1 cellular context compared by ENCODE assay signal in genomic region chr12:106246891-106247730, GRCh38.
A peak's percentile ranks its signal among the peaks of the same experiment; 100 is the strongest.
TF ChIP-seq lines count a peak whose summit lies in the region.

No MANE protein-coding gene starts in this region.

TF ChIP-seq in HepG2, 621 proteins besides CTCF, POLR2A, EP300 and RAD21 (continued from another document and continues in another):
- no peak for TF ChIP-seq ZHX2 (IDR thresholded peaks at IDR 0.05; ENCODE audit: low read depth)
- no peak for TF ChIP-seq ZHX2 (CRISPR knock-in tag; IDR thresholded peaks at IDR 0.05; ENCODE audit: borderline replicate concordance)
- no peak for TF ChIP-seq ZNF256 (CRISPR knock-in tag; conservative IDR thresholded peaks at IDR 0.05)
- TF ChIP-seq ZNF142 (CRISPR knock-in tag; IDR thresholded peaks at IDR 0.05) = 0 out of 2 replicates have a peak, but pooled peaks have one; percentile 39
- 0 out of 2 replicates have a peak, but pooled peaks have one; percentile 33 for TF ChIP-seq ZNF547 (CRISPR knock-in tag; IDR thresholded peaks at IDR 0.05)
- no peak for TF ChIP-seq ZNF607 (CRISPR knock-in tag; IDR thresholded peaks at IDR 0.05; ENCODE audit: borderline replicate concordance)
- no peak for TF ChIP-seq ZNF546 (CRISPR knock-in tag; conservative IDR thresholded peaks at IDR 0.05)
- TF ChIP-seq, protein P1, sequence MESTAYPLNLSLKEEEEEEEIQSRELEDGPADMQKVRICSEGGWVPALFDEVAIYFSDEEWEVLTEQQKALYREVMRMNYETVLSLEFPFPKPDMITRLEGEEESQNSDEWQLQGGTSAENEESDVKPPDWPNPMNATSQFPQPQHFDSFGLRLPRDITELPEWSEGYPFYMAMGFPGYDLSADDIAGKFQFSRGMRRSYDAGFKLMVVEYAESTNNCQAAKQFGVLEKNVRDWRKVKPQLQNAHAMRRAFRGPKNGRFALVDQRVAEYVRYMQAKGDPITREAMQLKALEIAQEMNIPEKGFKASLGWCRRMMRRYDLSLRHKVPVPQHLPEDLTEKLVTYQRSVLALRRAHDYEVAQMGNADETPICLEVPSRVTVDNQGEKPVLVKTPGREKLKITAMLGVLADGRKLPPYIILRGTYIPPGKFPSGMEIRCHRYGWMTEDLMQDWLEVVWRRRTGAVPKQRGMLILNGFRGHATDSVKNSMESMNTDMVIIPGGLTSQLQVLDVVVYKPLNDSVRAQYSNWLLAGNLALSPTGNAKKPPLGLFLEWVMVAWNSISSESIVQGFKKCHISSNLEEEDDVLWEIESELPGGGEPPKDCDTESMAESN (CRISPR knock-in tag; conservative IDR thresholded peaks at IDR 0.05) = no peak
- TF ChIP-seq, protein P2, sequence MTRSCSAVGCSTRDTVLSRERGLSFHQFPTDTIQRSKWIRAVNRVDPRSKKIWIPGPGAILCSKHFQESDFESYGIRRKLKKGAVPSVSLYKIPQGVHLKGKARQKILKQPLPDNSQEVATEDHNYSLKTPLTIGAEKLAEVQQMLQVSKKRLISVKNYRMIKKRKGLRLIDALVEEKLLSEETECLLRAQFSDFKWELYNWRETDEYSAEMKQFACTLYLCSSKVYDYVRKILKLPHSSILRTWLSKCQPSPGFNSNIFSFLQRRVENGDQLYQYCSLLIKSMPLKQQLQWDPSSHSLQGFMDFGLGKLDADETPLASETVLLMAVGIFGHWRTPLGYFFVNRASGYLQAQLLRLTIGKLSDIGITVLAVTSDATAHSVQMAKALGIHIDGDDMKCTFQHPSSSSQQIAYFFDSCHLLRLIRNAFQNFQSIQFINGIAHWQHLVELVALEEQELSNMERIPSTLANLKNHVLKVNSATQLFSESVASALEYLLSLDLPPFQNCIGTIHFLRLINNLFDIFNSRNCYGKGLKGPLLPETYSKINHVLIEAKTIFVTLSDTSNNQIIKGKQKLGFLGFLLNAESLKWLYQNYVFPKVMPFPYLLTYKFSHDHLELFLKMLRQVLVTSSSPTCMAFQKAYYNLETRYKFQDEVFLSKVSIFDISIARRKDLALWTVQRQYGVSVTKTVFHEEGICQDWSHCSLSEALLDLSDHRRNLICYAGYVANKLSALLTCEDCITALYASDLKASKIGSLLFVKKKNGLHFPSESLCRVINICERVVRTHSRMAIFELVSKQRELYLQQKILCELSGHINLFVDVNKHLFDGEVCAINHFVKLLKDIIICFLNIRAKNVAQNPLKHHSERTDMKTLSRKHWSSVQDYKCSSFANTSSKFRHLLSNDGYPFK (CRISPR knock-in tag; IDR thresholded peaks at IDR 0.05; ENCODE audit: borderline replicate concordance) = no peak
- 0 out of 2 replicates have a peak, but pooled peaks have one; percentile 43 for TF ChIP-seq AKAP8 (CRISPR knock-in tag; IDR thresholded peaks at IDR 0.05)
- TF ChIP-seq, protein P3, sequence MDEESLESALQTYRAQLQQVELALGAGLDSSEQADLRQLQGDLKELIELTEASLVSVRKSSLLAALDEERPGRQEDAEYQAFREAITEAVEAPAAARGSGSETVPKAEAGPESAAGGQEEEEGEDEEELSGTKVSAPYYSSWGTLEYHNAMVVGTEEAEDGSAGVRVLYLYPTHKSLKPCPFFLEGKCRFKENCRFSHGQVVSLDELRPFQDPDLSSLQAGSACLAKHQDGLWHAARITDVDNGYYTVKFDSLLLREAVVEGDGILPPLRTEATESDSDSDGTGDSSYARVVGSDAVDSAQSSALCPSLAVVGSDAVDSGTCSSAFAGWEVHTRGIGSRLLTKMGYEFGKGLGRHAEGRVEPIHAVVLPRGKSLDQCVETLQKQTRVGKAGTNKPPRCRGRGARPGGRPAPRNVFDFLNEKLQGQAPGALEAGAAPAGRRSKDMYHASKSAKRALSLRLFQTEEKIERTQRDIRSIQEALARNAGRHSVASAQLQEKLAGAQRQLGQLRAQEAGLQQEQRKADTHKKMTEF (CRISPR knock-in tag; IDR thresholded peaks at IDR 0.05) = no peak
- TF ChIP-seq, protein P4, sequence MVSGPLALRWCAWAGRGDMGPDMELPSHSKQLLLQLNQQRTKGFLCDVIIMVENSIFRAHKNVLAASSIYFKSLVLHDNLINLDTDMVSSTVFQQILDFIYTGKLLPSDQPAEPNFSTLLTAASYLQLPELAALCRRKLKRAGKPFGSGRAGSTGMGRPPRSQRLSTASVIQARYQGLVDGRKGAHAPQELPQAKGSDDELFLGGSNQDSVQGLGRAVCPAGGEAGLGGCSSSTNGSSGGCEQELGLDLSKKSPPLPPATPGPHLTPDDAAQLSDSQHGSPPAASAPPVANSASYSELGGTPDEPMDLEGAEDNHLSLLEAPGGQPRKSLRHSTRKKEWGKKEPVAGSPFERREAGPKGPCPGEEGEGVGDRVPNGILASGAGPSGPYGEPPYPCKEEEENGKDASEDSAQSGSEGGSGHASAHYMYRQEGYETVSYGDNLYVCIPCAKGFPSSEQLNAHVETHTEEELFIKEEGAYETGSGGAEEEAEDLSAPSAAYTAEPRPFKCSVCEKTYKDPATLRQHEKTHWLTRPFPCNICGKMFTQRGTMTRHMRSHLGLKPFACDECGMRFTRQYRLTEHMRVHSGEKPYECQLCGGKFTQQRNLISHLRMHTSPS (CRISPR knock-in tag; IDR thresholded peaks at IDR 0.05; ENCODE audit: low read depth) = 0 out of 2 replicates have a peak, but pooled peaks have one; percentile 33
- TF ChIP-seq ZNF605 (CRISPR knock-in tag; IDR thresholded peaks at IDR 0.05) = peak; percentile 49; the same call in 1 of the 2 replicates
- TF ChIP-seq, protein P5, sequence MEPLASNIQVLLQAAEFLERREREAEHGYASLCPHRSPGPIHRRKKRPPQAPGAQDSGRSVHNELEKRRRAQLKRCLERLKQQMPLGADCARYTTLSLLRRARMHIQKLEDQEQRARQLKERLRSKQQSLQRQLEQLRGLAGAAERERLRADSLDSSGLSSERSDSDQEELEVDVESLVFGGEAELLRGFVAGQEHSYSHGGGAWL (CRISPR knock-in tag; IDR thresholded peaks at IDR 0.05) = peak; percentile 38; the same call in 1 of the 2 replicates
- no peak for TF ChIP-seq ZSCAN22 (CRISPR knock-in tag; IDR thresholded peaks at IDR 0.05)
- no peak for TF ChIP-seq ZFP37 (CRISPR knock-in tag; IDR thresholded peaks at IDR 0.05; ENCODE audit: borderline replicate concordance)
- 0 out of 2 replicates have a peak, but pooled peaks have one; percentile 16 for TF ChIP-seq PATZ1 (CRISPR knock-in tag; IDR thresholded peaks at IDR 0.05)
- TF ChIP-seq, protein P6, sequence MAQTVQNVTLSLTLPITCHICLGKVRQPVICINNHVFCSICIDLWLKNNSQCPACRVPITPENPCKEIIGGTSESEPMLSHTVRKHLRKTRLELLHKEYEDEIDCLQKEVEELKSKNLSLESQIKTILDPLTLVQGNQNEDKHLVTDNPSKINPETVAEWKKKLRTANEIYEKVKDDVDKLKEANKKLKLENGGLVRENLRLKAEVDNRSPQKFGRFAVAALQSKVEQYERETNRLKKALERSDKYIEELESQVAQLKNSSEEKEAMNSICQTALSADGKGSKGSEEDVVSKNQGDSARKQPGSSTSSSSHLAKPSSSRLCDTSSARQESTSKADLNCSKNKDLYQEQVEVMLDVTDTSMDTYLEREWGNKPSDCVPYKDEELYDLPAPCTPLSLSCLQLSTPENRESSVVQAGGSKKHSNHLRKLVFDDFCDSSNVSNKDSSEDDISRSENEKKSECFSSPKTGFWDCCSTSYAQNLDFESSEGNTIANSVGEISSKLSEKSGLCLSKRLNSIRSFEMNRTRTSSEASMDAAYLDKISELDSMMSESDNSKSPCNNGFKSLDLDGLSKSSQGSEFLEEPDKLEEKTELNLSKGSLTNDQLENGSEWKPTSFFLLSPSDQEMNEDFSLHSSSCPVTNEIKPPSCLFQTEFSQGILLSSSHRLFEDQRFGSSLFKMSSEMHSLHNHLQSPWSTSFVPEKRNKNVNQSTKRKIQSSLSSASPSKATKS (CRISPR knock-in tag; IDR thresholded peaks at IDR 0.05) = no peak; the same call in 1 of the 2 replicates
- TF ChIP-seq ZNF768 (CRISPR knock-in tag; IDR thresholded peaks at IDR 0.05) = peak; percentile 14; the same call in 1 of the 2 replicates
- TF ChIP-seq U2AF1 (optimal IDR thresholded peaks at IDR 0.05; ENCODE audit: low read depth, low read length) = no peak
- TF ChIP-seq, protein P7, sequence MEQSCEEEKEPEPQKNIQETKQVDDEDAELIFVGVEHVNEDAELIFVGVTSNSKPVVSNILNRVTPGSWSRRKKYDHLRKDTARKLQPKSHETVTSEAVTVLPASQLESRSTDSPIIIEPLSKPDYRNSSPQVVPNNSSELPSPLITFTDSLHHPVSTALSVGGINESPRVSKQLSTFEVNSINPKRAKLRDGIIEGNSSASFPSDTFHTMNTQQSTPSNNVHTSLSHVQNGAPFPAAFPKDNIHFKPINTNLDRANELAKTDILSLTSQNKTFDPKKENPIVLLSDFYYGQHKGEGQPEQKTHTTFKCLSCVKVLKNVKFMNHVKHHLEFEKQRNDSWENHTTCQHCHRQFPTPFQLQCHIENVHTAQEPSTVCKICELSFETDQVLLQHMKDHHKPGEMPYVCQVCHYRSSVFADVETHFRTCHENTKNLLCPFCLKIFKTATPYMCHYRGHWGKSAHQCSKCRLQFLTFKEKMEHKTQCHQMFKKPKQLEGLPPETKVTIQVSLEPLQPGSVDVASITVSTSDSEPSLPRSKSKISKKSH (CRISPR knock-in tag; IDR thresholded peaks at IDR 0.05; ENCODE audit: borderline replicate concordance) = peak; percentile 22; the same call in 1 of the 2 replicates
